Comparison of ENCODE assay signal across 8 cellular contexts in the genomic region with DNA sequence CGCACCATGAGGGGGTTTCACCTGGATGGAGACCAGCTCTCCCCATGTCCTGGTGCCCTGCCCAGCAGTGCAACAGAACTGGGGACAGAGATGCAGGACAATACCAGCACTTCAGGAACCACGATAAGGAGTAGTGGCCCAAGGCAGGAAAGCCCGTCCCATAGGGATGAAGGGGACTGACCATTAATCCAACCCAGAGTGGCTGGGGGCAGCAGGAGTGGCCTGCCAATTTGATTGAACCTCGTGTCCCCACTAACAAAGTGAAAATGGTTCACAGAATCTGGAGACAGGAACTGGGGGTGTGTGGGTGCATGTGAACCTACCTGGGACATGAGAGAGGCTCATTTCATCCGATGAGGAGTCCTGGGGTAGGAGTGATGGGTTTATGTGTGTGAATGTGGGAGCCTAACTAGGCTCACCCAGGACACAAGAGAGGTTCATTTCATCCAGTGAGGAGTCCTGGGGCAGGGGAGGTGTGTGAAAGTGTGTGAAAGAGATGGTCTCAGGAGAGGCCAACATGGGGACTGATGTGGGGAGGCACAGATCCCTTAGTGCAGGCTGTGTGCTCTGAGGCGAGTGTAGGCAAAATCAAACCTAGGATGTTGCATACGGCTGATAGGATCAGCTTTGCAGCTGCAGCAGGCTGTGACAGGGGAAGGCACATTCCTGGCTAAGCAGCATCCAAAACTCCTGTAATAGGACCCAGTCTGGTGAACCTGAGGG.
DNase-seq lines count a peak whose midpoint lies in the region; ATAC-seq and TF ChIP-seq lines count a peak whose summit lies in the region.

No MANE protein-coding gene starts in this region.

- in situ Hi-C loops in IMR-90 (cut with MboI; ENCODE audit: low sequenced_read_pairs), result no loop called here

- no peak overlapping the region for H3K27ac Mint-ChIP-seq in activated CD4-positive, alpha-beta memory T cell treated with anti-CD3 and anti-CD28 coated beads, Interleukin-2, amount 10 ng/mL, durations not matched to agents 7 days and 5 days

- no peaks in the 10 kb centered on the region for H3K9me1 ChIP-seq in IMR-90 (ENCODE audit: insufficient read depth, low read length)

- H2BK15ac ChIP-seq in IMR-90 (ENCODE audit: low read depth, low read length), result no peak overlapping the region

- no peak overlapping the region for H2BK20ac ChIP-seq in IMR-90 (ENCODE audit: low read depth, low read length)

- peaks cover 11% of the 10 kb centered on the region for H3K4me1 Mint-ChIP-seq in activated CD4-positive, alpha-beta memory T cell treated with anti-CD3 and anti-CD28 coated beads, Interleukin-2, amount 10 ng/mL, durations not matched to agents 7 days and 5 days

- no peak overlapping the region for H3K18ac ChIP-seq in IMR-90 (ENCODE audit: low read depth, low read length)

- no peak overlapping the region for H2AK5ac ChIP-seq in IMR-90 (ENCODE audit: low read depth, low read length)

- no peak for TF ChIP-seq CTCF in IMR-90 (conservative IDR thresholded peaks at IDR 0.05; ENCODE audit: low read depth, low read length)
- no peak for TF ChIP-seq CTCF in right atrium auricular region (IDR thresholded peaks at IDR 0.05)

- 50% methylated on average over 5 of the region's 7 CpGs; no CpG with 5 or more reads in 1 of the 2 experiments for WGBS in IMR-90 (ENCODE audit: extremely low coverage in 2 of 2, insufficient read length in 1 of 2), 2 experiments

- H2AFZ ChIP-seq in IMR-90 (replicated peaks; ENCODE audit: low read length, poor library complexity), result no peak overlapping the region

- H3K9me3 ChIP-seq in IMR-90 (ENCODE audit: control insufficient read depth, insufficient read depth, low read length) (peaks cover 9% of the 10 kb centered on the region), right atrium auricular region (no peaks in the 10 kb centered on the region), skeletal muscle tissue (ENCODE audit: control insufficient read depth in 3 of 3, low read length in 3 of 3) (no peaks in the 10 kb centered on the region)

- TF ChIP-seq RAD21 in IMR-90 (IDR thresholded peaks at IDR 0.05; ENCODE audit: low read length), result no peak

- no peak overlapping the region for H2AK9ac ChIP-seq in IMR-90 (replicated peaks; ENCODE audit: low read depth, low read length, poor library complexity)

- no peak overlapping the region for H4K91ac ChIP-seq in IMR-90 (ENCODE audit: insufficient read depth, low read depth, low read length)

- no peaks in the 10 kb centered on the region for H3K4me1 ChIP-seq in IMR-90 (ENCODE audit: control insufficient read depth, insufficient read depth, low read length)
- peaks cover 0 to 27% of the 10 kb centered on the region in 2 donors for H3K4me1 ChIP-seq in right atrium auricular region
- H3K4me1 ChIP-seq in skeletal muscle tissue (ENCODE audit: control insufficient read depth in 3 of 3, insufficient read depth in 3 of 3, low read length in 3 of 3), result peaks cover 5 to 19% (median 15%) of the 10 kb centered on the region in 3 donors

- CTCF ChIA-PET in IMR-90 (lab: Yijun Ruan, JAX), result interaction anchor here (0.6 kb wide), 1 partner anchor 39 kb away, joined by 7 read pairs; no protein-coding TSS in a partner anchor
- CTCF ChIA-PET in activated CD4-positive, alpha-beta memory T cell treated with anti-CD3 and anti-CD28 coated beads, Interleukin-2, amount 10 ng/mL, durations not matched to agents 7 days and 5 days (lab: Charles Lee), result no interaction called here

- H3K9me3 Mint-ChIP-seq in activated CD4-positive, alpha-beta memory T cell treated with anti-CD3 and anti-CD28 coated beads, Interleukin-2, amount 10 ng/mL, durations not matched to agents 7 days and 5 days, result peaks cover 13% of the 10 kb centered on the region

- H2BK120ac ChIP-seq in IMR-90 (ENCODE audit: low read depth, low read length), result no peak overlapping the region

- no peaks in the 10 kb centered on the region for H3K36me3 Mint-ChIP-seq in activated CD4-positive, alpha-beta memory T cell treated with anti-CD3 and anti-CD28 coated beads, Interleukin-2, amount 10 ng/mL, durations not matched to agents 7 days and 5 days (ENCODE audit: low read depth)

- POLR2A ChIA-PET in IMR-90 (lab: Charles Lee; ENCODE audit: unreplicated experiment), result no interaction called here
- POLR2A ChIA-PET in activated CD4-positive, alpha-beta memory T cell treated with anti-CD3 and anti-CD28 coated beads, Interleukin-2, amount 10 ng/mL, durations not matched to agents 7 days and 5 days (lab: Charles Lee), result no interaction called here

- H3K4me3 ChIP-seq in IMR-90 (ENCODE audit: insufficient read depth, low read depth, low read length) (no peak overlapping the region), right atrium auricular region (peak overlapping the region in 1 of 2 donors; percentile 50), skeletal muscle tissue (ENCODE audit: low read length in 3 of 3) (peak overlapping the region; percentile 69 to 81 (median 75))

- H3K27me3 ChIP-seq in IMR-90 (ENCODE audit: control insufficient read depth, insufficient read depth, low read length), result no peaks in the 10 kb centered on the region
- H3K27me3 ChIP-seq in right atrium auricular region, result no peaks in the 10 kb centered on the region
- no peaks in the 10 kb centered on the region for H3K27me3 ChIP-seq in skeletal muscle tissue (ENCODE audit: control insufficient read depth in 3 of 3, insufficient read depth in 3 of 3, low read length in 3 of 3)

- no peak overlapping the region; the same call in 1 of the 2 replicates for H3K4me2 ChIP-seq in IMR-90 (ENCODE audit: low read depth, low read length)

- no peak overlapping the region for H3K14ac ChIP-seq in IMR-90 (replicated peaks; ENCODE audit: low read depth, low read length)

- no peak overlapping the region for H4K5ac ChIP-seq in IMR-90 (ENCODE audit: low read depth, low read length)

- H3K36me3 ChIP-seq in IMR-90 (ENCODE audit: control insufficient read depth, insufficient read depth, low read length), result no peaks in the 10 kb centered on the region
- H3K36me3 ChIP-seq in right atrium auricular region, result no peaks in the 10 kb centered on the region
- no peaks in the 10 kb centered on the region for H3K36me3 ChIP-seq in skeletal muscle tissue (ENCODE audit: control insufficient read depth in 3 of 3, insufficient read depth in 3 of 3, low read length in 3 of 3)

- no peak overlapping the region for H3K27ac ChIP-seq in IMR-90 (ENCODE audit: insufficient read depth, low read length)
- peak overlapping the region; percentile 78 to 82 for H3K27ac ChIP-seq in right atrium auricular region
- H3K27ac ChIP-seq in skeletal muscle tissue (ENCODE audit: low read depth, low read length), result no peak overlapping the region

- H3K79me1 ChIP-seq in IMR-90 (ENCODE audit: low read depth in 1 of 2, low read length in 2 of 2), result no peaks in the 10 kb centered on the region

- DNase-seq in IMR-90, result no peak
- no peak for DNase-seq in activated CD4-positive, alpha-beta memory T cell treated with anti-CD3 and anti-CD28 coated beads, Interleukin-2, amount 10 ng/mL, durations not matched to agents 7 days and 5 days
- DNase-seq in right atrium auricular region (ENCODE audit: low spot score), result no peak
- no peak for DNase-seq in NCI-H2227 treated with DMSO at 0.1 percent for 48 hours (lab: John Stamatoyannopoulos, UW)
- DNase-seq in mucosa of gallbladder (ENCODE audit: low spot score), result no peak

- H4K20me1 ChIP-seq in IMR-90 (ENCODE audit: insufficient read depth, low read length), result no peaks in the 10 kb centered on the region

- no peak overlapping the region for H4K8ac ChIP-seq in IMR-90 (ENCODE audit: low read depth in 2 of 2, low read length in 2 of 2)

- no TSS peak for BruUV-seq in IMR-90 (replicated peaks; lab: Mats Ljungman, UMichigan)

- intact Hi-C loops in IMR-90 (cut with micrococcal nuclease), result no loop called here

- ATAC-seq in IMR-90 (ENCODE audit: low read depth), result peak; percentile 46
- ATAC-seq in HG02798 (IDR thresholded peaks at IDR 0.05; ENCODE audit: poor library complexity, unreplicated experiment), result no peak
- ATAC-seq in HG03457 (IDR thresholded peaks at IDR 0.05; ENCODE audit: unreplicated experiment), result no peak

- no peak overlapping the region for H3K4ac ChIP-seq in IMR-90 (ENCODE audit: low read depth, low read length)

- dilution Hi-C loops in IMR-90 (cut with HindIII; ENCODE audit: low sequenced_read_pairs, unreplicated experiment), result no loop called here

- peak overlapping the region; percentile 60 for H3K4me3 Mint-ChIP-seq in activated CD4-positive, alpha-beta memory T cell treated with anti-CD3 and anti-CD28 coated beads, Interleukin-2, amount 10 ng/mL, durations not matched to agents 7 days and 5 days

- TF ChIP-seq POLR2A in IMR-90 (IDR thresholded peaks at IDR 0.05; ENCODE audit: low read depth, low read length), result no peak

- no peak overlapping the region for H3K9ac ChIP-seq in IMR-90 (ENCODE audit: low read depth, low read length)
- peak overlapping the region in 2 of 3 donors; percentile 53 to 77 for H3K9ac ChIP-seq in skeletal muscle tissue (ENCODE audit: low read depth in 1 of 3, low read length in 3 of 3)

- no peaks in the 10 kb centered on the region for H3K27me3 Mint-ChIP-seq in activated CD4-positive, alpha-beta memory T cell treated with anti-CD3 and anti-CD28 coated beads, Interleukin-2, amount 10 ng/mL, durations not matched to agents 7 days and 5 days

- no peak overlapping the region for H3K23ac ChIP-seq in IMR-90 (ENCODE audit: low read depth, low read length)

- H2BK5ac ChIP-seq in IMR-90 (ENCODE audit: low read depth, low read length, poor library complexity, severe bottlenecking), result no peak overlapping the region

- H3K56ac ChIP-seq in IMR-90 (ENCODE audit: extremely low read depth, insufficient read depth, low read length), result no peak overlapping the region

TF ChIP-seq in IMR-90, 13 proteins besides CTCF, POLR2A, EP300 and RAD21 (continues in another document):
- no peak for TF ChIP-seq FOS (IDR thresholded peaks at IDR 0.05; ENCODE audit: low read depth, low read length)
- TF ChIP-seq MXI1 (IDR thresholded peaks at IDR 0.05; ENCODE audit: borderline replicate concordance, low read depth, low read length), result no peak
- TF ChIP-seq, protein P1, sequence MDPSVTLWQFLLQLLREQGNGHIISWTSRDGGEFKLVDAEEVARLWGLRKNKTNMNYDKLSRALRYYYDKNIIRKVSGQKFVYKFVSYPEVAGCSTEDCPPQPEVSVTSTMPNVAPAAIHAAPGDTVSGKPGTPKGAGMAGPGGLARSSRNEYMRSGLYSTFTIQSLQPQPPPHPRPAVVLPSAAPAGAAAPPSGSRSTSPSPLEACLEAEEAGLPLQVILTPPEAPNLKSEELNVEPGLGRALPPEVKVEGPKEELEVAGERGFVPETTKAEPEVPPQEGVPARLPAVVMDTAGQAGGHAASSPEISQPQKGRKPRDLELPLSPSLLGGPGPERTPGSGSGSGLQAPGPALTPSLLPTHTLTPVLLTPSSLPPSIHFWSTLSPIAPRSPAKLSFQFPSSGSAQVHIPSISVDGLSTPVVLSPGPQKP (IDR thresholded peaks at IDR 0.05; ENCODE audit: borderline replicate concordance, low read depth, low read length), result no peak

Comparison
In these comparisons a context has a peak if more than half of its experiments do, and no peak if none do; other contexts are left out.
1. H3K27ac ChIP-seq: peak in right atrium auricular region (2 of 2); none in IMR-90 (single experiment) and skeletal muscle tissue (single experiment).